ENCODE assay signal across 8 cellular contexts in genomic region chr16:85275533-85276249, GRCh38.
DNase-seq lines count a peak whose midpoint lies in the region; ATAC-seq and TF ChIP-seq lines count a peak whose summit lies in the region.

No MANE protein-coding gene starts in this region.

- DNase-seq in DMS153 (lab: John Stamatoyannopoulos, UW) (peak; percentile 46), SK-MEL-5 (ENCODE audit: low read depth, low spot score) (peak; percentile 64), head of caudate nucleus (peak; percentile 60 to 94 (median 86)), posterior vena cava (ENCODE audit: low spot score) (peak; percentile 92), uterus (peak; percentile 56 to 73)
- DNase-seq in Jurkat, Clone E6-1 (ENCODE audit: low read depth, low spot score): peak; percentile 32
- DNase-seq in activated naive CD4-positive, alpha-beta T cell treated with anti-CD3 and anti-CD28 coated beads, Interleukin-2, amount 50 U/mL, for 16 hours: peak; percentile 68

- ATAC-seq in GM19455 (IDR thresholded peaks at IDR 0.05; ENCODE audit: unreplicated experiment): no peak

- no peak overlapping the region for H3K4me3 ChIP-seq in Jurkat, Clone E6-1 (ENCODE audit: low read length)
- H3K4me3 ChIP-seq in uterus: no peak overlapping the region

- no peaks in the 10 kb centered on the region for H3K36me3 ChIP-seq in uterus

- peak; percentile 82 to 92 (median 86) for TF ChIP-seq CTCF in uterus (IDR thresholded peaks at IDR 0.05)

- in situ Hi-C loops in SK-MEL-5 (cut with HindIII; ENCODE audit: low pct_unique_long_range_greater_than_20kb, low sequenced_read_pairs): no loop called here

- no peaks in the 10 kb centered on the region for H3K27me3 ChIP-seq in uterus

- H3K27ac ChIP-seq in uterus: no peak overlapping the region

- H3K9me3 ChIP-seq in uterus: no peaks in the 10 kb centered on the region

- no peaks in the 10 kb centered on the region for H3K4me1 ChIP-seq in uterus

- TF ChIP-seq POLR2A in uterus (IDR thresholded peaks at IDR 0.05): peak in 1 of 2 donors; percentile 20

- intact Hi-C loops in head of caudate nucleus (cut with DNase I) (loop anchor here (1.0 to 10.0 kb wide), 2 partner anchors 149 to 335 kb away; no protein-coding TSS in a partner anchor), posterior vena cava (cut with DNase I) (loop anchor here in 1 of 2 donors (10.0 kb wide), 1 partner anchor 339 kb away; the partner anchor contains the start of gene GSE1), uterus (cut with DNase I; ENCODE audit: low total_unique reads) (loop anchor here (10.0 kb wide), 1 partner anchor 439 kb away; no protein-coding TSS in a partner anchor)

Comparison
In these comparisons a context has a peak if more than half of its experiments do, and no peak if none do; other contexts are left out.
1. DNase-seq: peak in every context shown above with its lines; median percentile 92 in posterior vena cava; 86 in head of caudate nucleus; 68 in activated naive CD4-positive, alpha-beta T cell treated with anti-CD3 and anti-CD28 coated beads, Interleukin-2, amount 50 U/mL, for 16 hours; 64 in uterus; 64 in SK-MEL-5; 46 in DMS153; 32 in Jurkat, Clone E6-1.